ENCODE assay signal across 10 cellular contexts in the genomic region with DNA sequence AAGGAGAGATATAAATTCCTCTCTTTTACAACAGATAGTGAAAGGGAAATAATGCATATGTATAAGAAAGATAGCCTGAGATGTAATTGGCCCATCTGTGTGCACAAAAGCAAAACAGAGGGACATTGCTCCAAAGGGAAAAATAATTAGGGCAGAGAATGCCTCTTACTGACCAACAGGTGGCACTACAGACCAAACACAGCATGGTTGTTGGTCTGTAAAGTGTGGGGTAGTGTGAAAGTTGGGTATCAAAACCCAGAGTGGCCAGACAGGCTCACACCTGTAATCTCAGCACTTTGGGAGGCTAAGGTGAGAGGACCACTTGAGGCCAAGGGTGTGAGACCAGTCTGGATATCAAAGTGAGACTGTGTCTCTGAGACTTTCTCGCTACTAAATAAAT. TPM values are rescaled to one million over a fixed set of nuclear protein-coding genes. Genes with fewer than 3 reads are reported as not detected.
DNase-seq lines count a peak whose midpoint lies in the region; ATAC-seq and TF ChIP-seq lines count a peak whose summit lies in the region.
"Had no signal": no experiment of that assay in that cellular context is flagged by ENCODE, and none has a peak within 500 bp of the region (broad histone marks: within the 10 kb centered on the region; RNA-seq: fewer than 3 reads in every experiment).

No MANE protein-coding gene starts in this region.

- H3K79me2 ChIP-seq in OCI-LY1 (ENCODE audit: insufficient read depth, low read length): no peaks in the 10 kb centered on the region

- no peak overlapping the region for H3K27ac ChIP-seq in heart right ventricle
- H3K27ac ChIP-seq in right cardiac atrium (ENCODE audit: low read length): no peak overlapping the region
- H3K27ac ChIP-seq in OCI-LY1 (ENCODE audit: low read depth, low read length, poor library complexity, severe bottlenecking): no peak overlapping the region
- H3K27ac ChIP-seq in esophagus squamous epithelium: no peak overlapping the region
- H3K27ac ChIP-seq in upper lobe of right lung: no peak overlapping the region
- H3K27ac ChIP-seq: SK-N-MC had no signal

- no peak overlapping the region for H3K9ac ChIP-seq in OCI-LY1 (ENCODE audit: low read length)

- H2AFZ ChIP-seq in OCI-LY1 (ENCODE audit: low read length): no peak overlapping the region

- H3K4me3 ChIP-seq in heart right ventricle (no peak overlapping the region), right cardiac atrium (ENCODE audit: low read length) (no peak overlapping the region), OCI-LY1 (ENCODE audit: low read depth, low read length, poor library complexity, severe bottlenecking) (no peak overlapping the region), esophagus squamous epithelium (no peak overlapping the region), upper lobe of right lung (no peak overlapping the region)
- H3K4me3 ChIP-seq: SK-N-MC had no signal

- no peaks in the 10 kb centered on the region for H4K20me1 ChIP-seq in OCI-LY1 (ENCODE audit: insufficient read depth, low read length)

- no peak for TF ChIP-seq POLR2A in esophagus squamous epithelium (IDR thresholded peaks at IDR 0.05)

- ATAC-seq in heart right ventricle (no peak), right cardiac atrium (no peak), upper lobe of right lung (no peak), HG02870 (IDR thresholded peaks at IDR 0.05; ENCODE audit: unreplicated experiment) (no peak), left ventricle myocardium superior (no peak)
- ATAC-seq: naive thymus-derived CD4-positive, alpha-beta T cell had no signal

- H3K4me1 ChIP-seq in heart right ventricle (peaks cover under 1 to 30% (median 19%) of the 10 kb centered on the region in 9 donors), right cardiac atrium (ENCODE audit: control insufficient read depth, insufficient read depth, low read length) (no peaks in the 10 kb centered on the region), OCI-LY1 (ENCODE audit: insufficient read depth, low read length, severe bottlenecking) (peaks cover 14% of the 10 kb centered on the region), esophagus squamous epithelium (peaks cover under 1 to 47% (median 10%) of the 10 kb centered on the region in 3 donors), upper lobe of right lung (peaks cover 11% of the 10 kb centered on the region)

- peaks cover 0 to 4% (median 0%) of the 10 kb centered on the region in 11 donors for H3K9me3 ChIP-seq in heart right ventricle
- no peaks in the 10 kb centered on the region for H3K9me3 ChIP-seq in right cardiac atrium (ENCODE audit: control insufficient read depth, low read length)
- H3K9me3 ChIP-seq in OCI-LY1 (ENCODE audit: low read length): no peaks in the 10 kb centered on the region
- H3K9me3 ChIP-seq in esophagus squamous epithelium: no peaks in the 10 kb centered on the region
- H3K9me3 ChIP-seq in upper lobe of right lung: no peaks in the 10 kb centered on the region

- no peak overlapping the region for H3K4me2 ChIP-seq in OCI-LY1 (ENCODE audit: low read length)

- no peaks in the 10 kb centered on the region for H3K36me3 ChIP-seq in heart right ventricle
- H3K36me3 ChIP-seq in OCI-LY1 (ENCODE audit: insufficient read depth, low read length): no peaks in the 10 kb centered on the region
- H3K36me3 ChIP-seq in esophagus squamous epithelium: no peaks in the 10 kb centered on the region
- no peaks in the 10 kb centered on the region for H3K36me3 ChIP-seq in upper lobe of right lung

- no peaks in the 10 kb centered on the region for H3K9me2 ChIP-seq in OCI-LY1 (ENCODE audit: low read depth, low read length)

- 97 to 100% methylated on average over 1 of the region's 1 CpG for WGBS in heart right ventricle, 2 donors
- WGBS in right cardiac atrium: 100% methylated on average over 1 of the region's 1 CpG
- WGBS in esophagus squamous epithelium, 2 donors: 94% methylated on average over 1 of the region's 1 CpG

- TF ChIP-seq CTCF in heart right ventricle (IDR thresholded peaks at IDR 0.05) (peak in 8 of 9 donors; percentile 7 to 56 (median 45)), OCI-LY1 (IDR thresholded peaks at IDR 0.05; ENCODE audit: low read length) (peak; percentile 52; the same call in 1 of the 2 replicates), esophagus squamous epithelium (IDR thresholded peaks at IDR 0.05) (peak in 5 of 6 experiments; percentile 11 to 56 (median 30)), upper lobe of right lung (IDR thresholded peaks at IDR 0.05) (peak; percentile 51)

- DNase-seq in heart right ventricle (no peak), right cardiac atrium (no peak), esophagus squamous epithelium (lab: John Stamatoyannopoulos, UW) (no peak), upper lobe of right lung (no peak), ureter (ENCODE audit: low spot score) (no peak), left ventricle myocardium superior (no peak)
- DNase-seq: naive thymus-derived CD4-positive, alpha-beta T cell had no signal

- intact Hi-C loops in heart right ventricle (cut with DNase I): loop anchor here in 4 of 10 donors (5.0 kb wide), 1 partner anchor 271 kb away; no protein-coding TSS in a partner anchor
- intact Hi-C loops in right cardiac atrium (cut with DNase I): loop anchor here in 2 of 4 donors (10.0 kb wide), 2 partner anchors 109 to 269 kb away; no protein-coding TSS in a partner anchor
- intact Hi-C loops in esophagus squamous epithelium (cut with DNase I): no loop called here
- intact Hi-C loops in upper lobe of right lung (cut with DNase I): loop anchor here (10.0 kb wide), 1 partner anchor 269 kb away; no protein-coding TSS in a partner anchor
- intact Hi-C loops in left ventricle myocardium superior (cut with micrococcal nuclease): no loop called here

- 0 out of 2 replicates have a peak, but pooled peaks cover 3% of the 10 kb centered on the region for H3F3A ChIP-seq in OCI-LY1 (ENCODE audit: insufficient read depth, low read length)

- H3K27me3 ChIP-seq in heart right ventricle (no peaks in the 10 kb centered on the region), right cardiac atrium (ENCODE audit: control insufficient read depth, insufficient read depth) (no peaks in the 10 kb centered on the region), OCI-LY1 (ENCODE audit: insufficient read depth, low read length) (no peaks in the 10 kb centered on the region), esophagus squamous epithelium (no peaks in the 10 kb centered on the region), upper lobe of right lung (no peaks in the 10 kb centered on the region)

RNA-seq across cellular contexts. Expression of gene TLNRD1, which starts 4.5 kb away (rescaled TPM):
- 10 to 100 TPM in 2 of 10 donors, 1 to 10 TPM in 8; 4.3 to 19.4 (median 6.3) TPM for total RNA-seq in heart right ventricle
- polyA plus RNA-seq in heart right ventricle: 1 to 10 TPM; 5.1 to 8.5 TPM
- total RNA-seq in right cardiac atrium: 10 to 100 TPM in 1 of 4 donors, 1 to 10 TPM in 3; 6.7 to 17.2 (median 7.3) TPM
- polyA plus RNA-seq in right cardiac atrium: 4.8 TPM
- total RNA-seq in esophagus squamous epithelium: 10 to 100 TPM; 17.2 to 57.8 (median 22.6) TPM
- total RNA-seq in upper lobe of right lung: 27.8 TPM
- total RNA-seq in ureter: 15.1 TPM
- total RNA-seq in left ventricle myocardium superior: 6.4 TPM

RNA-seq across cellular contexts. Expression of gene MESD, which starts 6.6 kb away (rescaled TPM):
- 10 to 100 TPM; 11.1 to 17.6 (median 15.2) TPM for total RNA-seq in heart right ventricle
- polyA plus RNA-seq in heart right ventricle: 10 to 100 TPM; 13.4 TPM
- total RNA-seq in right cardiac atrium: 10 to 100 TPM; 15.7 to 18.9 (median 17.3) TPM
- 13.2 TPM for polyA plus RNA-seq in right cardiac atrium
- total RNA-seq in esophagus squamous epithelium: 10 to 100 TPM; 13.8 to 25.4 (median 19.1) TPM
- 26.7 TPM for total RNA-seq in upper lobe of right lung
- 37.6 TPM for total RNA-seq in ureter
- total RNA-seq in left ventricle myocardium superior: 14.4 TPM
